In genomic region chr1:112527266-112528010, GRCh38 we compare ENCODE assay signal across 16 cellular contexts. TPM values are rescaled to one million over a fixed set of nuclear protein-coding genes. Genes with fewer than 3 reads are reported as not detected.
DNase-seq lines count a peak whose midpoint lies in the region; ATAC-seq and TF ChIP-seq lines count a peak whose summit lies in the region.
"Had no signal": no experiment of that assay in that cellular context is flagged by ENCODE, and none has a peak within 500 bp of the region (broad histone marks: within the 10 kb centered on the region; RNA-seq: fewer than 3 reads in every experiment).

No MANE protein-coding gene starts in this region.

- H3K9me3 ChIP-seq in SK-N-SH (no peaks in the 10 kb centered on the region), PC-3 (ENCODE audit: low read length) (no peaks in the 10 kb centered on the region)
- H3K9me3 ChIP-seq: mucosa of descending colon, Peyer's patch had no signal

- no peaks in the 10 kb centered on the region for H4K20me1 ChIP-seq in SK-N-SH (ENCODE audit: insufficient read depth)
- no peaks in the 10 kb centered on the region for H4K20me1 ChIP-seq in PC-3 (ENCODE audit: low read length)

- TF ChIP-seq EP300 in SK-N-SH (IDR thresholded peaks at IDR 0.05; ENCODE audit: borderline replicate concordance in 1 of 2, low read depth in 1 of 2, low read length in 1 of 2), result peak in 1 of 2 experiments; percentile 16; a peak in 1 of 4 replicates

- H3K27me3 ChIP-seq in SK-N-SH (ENCODE audit: insufficient read depth), result no peaks in the 10 kb centered on the region
- H3K27me3 ChIP-seq in PC-3 (ENCODE audit: low read length), result no peaks in the 10 kb centered on the region
- H3K27me3 ChIP-seq: Peyer's patch had no signal

- POLR2A ChIA-PET in SK-N-SH (lab: Yijun Ruan, JAX), result no interaction called here
- POLR2A ChIA-PET in PC-3 (lab: Charles Lee; ENCODE audit: unreplicated experiment), result interaction anchor here (0.7 kb wide), 1 partner anchor 133 kb away, joined by 3 read pairs; no protein-coding TSS in a partner anchor

- in situ Hi-C loops in astrocyte of the spinal cord (cut with HindIII; ENCODE audit: low sequenced_read_pairs), result no loop called here

- 0 out of 2 replicates have a peak overlapping the region, but pooled peaks have one; percentile 2 for H3K4me2 ChIP-seq in SK-N-SH
- no peak overlapping the region for H3K4me2 ChIP-seq in PC-3 (ENCODE audit: low read length)

- H3K36me3 ChIP-seq in SK-N-SH (replicated peaks in 1 of 2; ENCODE audit: control insufficient read depth in 1 of 2, insufficient read depth in 2 of 2, low read length in 1 of 2) (peaks cover 5 to 18% of the 10 kb centered on the region in 2 experiments), PC-3 (ENCODE audit: low read depth, low read length) (peaks cover 5% of the 10 kb centered on the region; the same call in 1 of the 2 replicates)

- H3K9ac ChIP-seq in SK-N-SH (0 out of 2 replicates have a peak overlapping the region, but pooled peaks have one; percentile 26), PC-3 (ENCODE audit: low read length) (no peak overlapping the region)

- H3K27ac ChIP-seq in SK-N-SH (ENCODE audit: low read depth in 2 of 2, low read length in 1 of 2), result peak overlapping the region in 1 of 2 experiments; percentile 31; a peak in 2 of 4 replicates
- H3K27ac ChIP-seq in PC-3 (ENCODE audit: low read length), result no peak overlapping the region
- H3K27ac ChIP-seq: 22Rv1, Peyer's patch had no signal

- no peak for TF ChIP-seq RAD21 in SK-N-SH (IDR thresholded peaks at IDR 0.05; ENCODE audit: low read length)

- H2AFZ ChIP-seq in SK-N-SH (ENCODE audit: low read depth) (no peak overlapping the region), PC-3 (ENCODE audit: low read length) (no peak overlapping the region)

- ATAC-seq in SK-N-SH treated with all-trans-retinoic acid at 6 μM for 48 hours, result no peak
- no peak for ATAC-seq in stimulated activated naive CD8-positive, alpha-beta T cell treated with anti-CD3 and anti-CD28 coated beads, Interleukin-15, Interleukin-2, amounts not matched to agents 100 U/mL and 50 U/mL, for 24 hours
- no peak for ATAC-seq in GM21360 (IDR thresholded peaks at IDR 0.05; ENCODE audit: unreplicated experiment)
- no peak for ATAC-seq in PC-3
- no peak for ATAC-seq in HG02588 (IDR thresholded peaks at IDR 0.05; ENCODE audit: unreplicated experiment)
- ATAC-seq: GM12878, mucosa of descending colon had no signal

- DNase-seq in SK-N-SH (no peak), astrocyte of the spinal cord (ENCODE audit: low read depth, low spot score) (peak; percentile 88), iris pigment epithelial cell (ENCODE audit: low read depth) (peak; percentile 97), PC-3 (no peak)
- no peak for DNase-seq in stimulated activated naive CD8-positive, alpha-beta T cell treated with anti-CD3 and anti-CD28 coated beads, Interleukin-15, Interleukin-2, amounts not matched to agents 100 U/mL and 50 U/mL, for 24 hours
- DNase-seq: activated B cell treated with CpG ODN at 0.5 μM for 24 hours; CD4-positive, CD25-positive, alpha-beta regulatory T cell; effector memory CD4-positive, alpha-beta T cell; mucosa of descending colon; NCI-H510A treated with DMSO at 0.1 percent for 48 hours; Peyer's patch had no signal

- H3K9me2 ChIP-seq in SK-N-SH (no peaks in the 10 kb centered on the region), PC-3 (replicated peaks; ENCODE audit: low read length) (no peaks in the 10 kb centered on the region)

- intact Hi-C loops in PC-3 (cut with micrococcal nuclease), result loop anchor here (2.0 kb wide), 1 partner anchor 17 kb away; no protein-coding TSS in a partner anchor

- 84% methylated on average over 4 of the region's 4 CpGs for WGBS in SK-N-SH (ENCODE audit: low lambda C conversion rate)

- H3K4me1 ChIP-seq in SK-N-SH (ENCODE audit: control insufficient read depth in 1 of 2, insufficient read depth in 2 of 2, low read depth in 1 of 2, low read length in 1 of 2) (peaks cover 0 to 60% of the 10 kb centered on the region in 2 experiments; a peak in 3 of 4 replicates), PC-3 (ENCODE audit: insufficient read depth, low read length) (peaks cover 22% of the 10 kb centered on the region)
- H3K4me1 ChIP-seq: Peyer's patch had no signal

- CTCF ChIA-PET in SK-N-SH (lab: Yijun Ruan, JAX), result interaction anchor here (0.7 to 1.3 kb wide), 2 partner anchors 22 to 189 kb away, joined by 3 read pairs; no protein-coding TSS in a partner anchor
- CTCF ChIA-PET in PC-3 (lab: Charles Lee), result no interaction called here

- no peak overlapping the region for H3K4me3 ChIP-seq in SK-N-SH (ENCODE audit: low read depth in 2 of 2, low read length in 1 of 2)
- no peak overlapping the region for H3K4me3 ChIP-seq in astrocyte of the spinal cord (ENCODE audit: low read depth, low read length)
- H3K4me3 ChIP-seq in PC-3 (ENCODE audit: low read length), result no peak overlapping the region
- H3K4me3 ChIP-seq: GM12878, mucosa of descending colon, Peyer's patch had no signal

- peaks cover 8% of the 10 kb centered on the region for H3F3A ChIP-seq in SK-N-SH (replicated peaks; ENCODE audit: insufficient read depth)
- H3F3A ChIP-seq in PC-3 (ENCODE audit: low read length, unreplicated experiment), result peaks cover 5% of the 10 kb centered on the region

- no TSS peak for BruUV-seq in PC-3 (replicated peaks; lab: Mats Ljungman, UMichigan)

- TF ChIP-seq CTCF in SK-N-SH (IDR thresholded peaks at IDR 0.05) (no peak), astrocyte of the spinal cord (IDR thresholded peaks at IDR 0.05; ENCODE audit: low read depth, low read length) (no peak), PC-3 (conservative IDR thresholded peaks at IDR 0.05; ENCODE audit: low read depth, low read length) (no peak)

- H3K79me2 ChIP-seq in SK-N-SH (ENCODE audit: insufficient read depth) (no peaks in the 10 kb centered on the region), PC-3 (ENCODE audit: low read length) (no peaks in the 10 kb centered on the region)

TF ChIP-seq in SK-N-SH, 30 proteins besides CTCF, POLR2A, EP300 and RAD21 (continues in another document):
- peak; percentile 8; the same call in 1 of the 2 replicates for TF ChIP-seq JUND (IDR thresholded peaks at IDR 0.05)
- TF ChIP-seq REST (IDR thresholded peaks at IDR 0.05; ENCODE audit: low read depth, low read length), result no peak
- 0 out of 2 replicates have a peak, but pooled peaks have one; percentile 8 for TF ChIP-seq GABPA (IDR thresholded peaks at IDR 0.05; ENCODE audit: low read depth)
- TF ChIP-seq RXRA (IDR thresholded peaks at IDR 0.05; ENCODE audit: borderline replicate concordance, low read depth), result peak; percentile 35; the same call in 1 of the 2 replicates

TF ChIP-seq in SK-N-SH treated with all-trans-retinoic acid at 6 μM for 48 hours, 23 proteins besides CTCF, POLR2A, EP300 and RAD21:
- TF ChIP-seq TOX (CRISPR knock-in tag; IDR thresholded peaks at IDR 0.05; ENCODE audit: borderline replicate concordance) (no peak), RARB (CRISPR knock-in tag; IDR thresholded peaks at IDR 0.05) (no peak), ZNF70 (CRISPR knock-in tag; IDR thresholded peaks at IDR 0.05) (no peak; the same call in 1 of the 2 replicates), OSR1 (CRISPR knock-in tag; IDR thresholded peaks at IDR 0.05) (no peak), ISL1 (CRISPR knock-in tag; IDR thresholded peaks at IDR 0.05) (no peak)
- TF ChIP-seq, protein P1, sequence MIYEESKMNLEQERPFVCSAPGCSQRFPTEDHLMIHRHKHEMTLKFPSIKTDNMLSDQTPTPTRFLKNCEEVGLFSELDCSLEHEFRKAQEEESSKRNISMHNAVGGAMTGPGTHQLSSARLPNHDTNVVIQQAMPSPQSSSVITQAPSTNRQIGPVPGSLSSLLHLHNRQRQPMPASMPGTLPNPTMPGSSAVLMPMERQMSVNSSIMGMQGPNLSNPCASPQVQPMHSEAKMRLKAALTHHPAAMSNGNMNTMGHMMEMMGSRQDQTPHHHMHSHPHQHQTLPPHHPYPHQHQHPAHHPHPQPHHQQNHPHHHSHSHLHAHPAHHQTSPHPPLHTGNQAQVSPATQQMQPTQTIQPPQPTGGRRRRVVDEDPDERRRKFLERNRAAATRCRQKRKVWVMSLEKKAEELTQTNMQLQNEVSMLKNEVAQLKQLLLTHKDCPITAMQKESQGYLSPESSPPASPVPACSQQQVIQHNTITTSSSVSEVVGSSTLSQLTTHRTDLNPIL (CRISPR knock-in tag; IDR thresholded peaks at IDR 0.05; ENCODE audit: low read depth), result no peak

RNA-seq across cellular contexts. Expression of gene WNT2B, which starts 18.7 kb away (rescaled TPM):
- 3.4 and 4.3 TPM in 2 replicates for polyA plus RNA-seq in SK-N-SH (2012; rRNA removed)
- 2.4 and 2.9 TPM in 2 replicates for polyA plus RNA-seq in SK-N-SH (2012; cell fraction: cytosol; rRNA removed)
- 6.6 and 7.5 TPM in 2 replicates for polyA plus RNA-seq in SK-N-SH (2012; cell fraction: nucleus; rRNA removed)
- total RNA-seq in PC-3 (2014; rRNA removed), result 0.46 and 0.55 TPM in 2 replicates

Comparison
In these comparisons a context has a peak if more than half of its experiments do, and no peak if none do; other contexts are left out.
1. DNase-seq: peak in astrocyte of the spinal cord (single experiment) and iris pigment epithelial cell (single experiment); none in SK-N-SH (single experiment), stimulated activated naive CD8-positive, alpha-beta T cell treated with anti-CD3 and anti-CD28 coated beads, Interleukin-15, Interleukin-2, amounts not matched to agents 100 U/mL and 50 U/mL, for 24 hours (single experiment) and PC-3 (single experiment).